Comparison of ENCODE assay signal across 13 cellular contexts in genomic region chr20:31842471-31843157, GRCh38. TPM values are rescaled to one million over a fixed set of nuclear protein-coding genes. Genes with fewer than 3 reads are reported as not detected.
DNase-seq lines count a peak whose midpoint lies in the region; ATAC-seq and TF ChIP-seq lines count a peak whose summit lies in the region.
"Had no signal": no experiment of that assay in that cellular context is flagged by ENCODE, and none has a peak within 500 bp of the region (broad histone marks: within the 10 kb centered on the region; RNA-seq: fewer than 3 reads in every experiment).

No MANE protein-coding gene starts in this region.

- H3K23ac ChIP-seq in trophoblast cell (ENCODE audit: low read length) = no peak overlapping the region

- no peak overlapping the region for H3K18ac ChIP-seq in trophoblast cell (ENCODE audit: low read length)

- intact Hi-C loops in adrenal gland (cut with DNase I) (no loop called here), left ventricle myocardium inferior (cut with micrococcal nuclease) (no loop called here), posterior cingulate gyrus (cut with DNase I) (no loop called here)

- H2BK120ac ChIP-seq in trophoblast cell (ENCODE audit: insufficient read depth, low read length, poor library complexity) = no peak overlapping the region

- H3K9me3 ChIP-seq in BLaER1 (no peaks in the 10 kb centered on the region), adrenal gland (replicated peaks in 1 of 3) (no peaks in the 10 kb centered on the region), left ventricle myocardium inferior (replicated peaks) (no peaks in the 10 kb centered on the region), trophoblast cell (ENCODE audit: insufficient read depth, low read depth, low read length) (no peaks in the 10 kb centered on the region)
- H3K9me3 ChIP-seq: esophagus squamous epithelium had no signal

- no peaks in the 10 kb centered on the region for H3K36me3 ChIP-seq in BLaER1
- H3K36me3 ChIP-seq in adrenal gland (replicated peaks in 1 of 2) = no peaks in the 10 kb centered on the region
- no peaks in the 10 kb centered on the region for H3K36me3 ChIP-seq in left ventricle myocardium inferior
- no peaks in the 10 kb centered on the region for H3K36me3 ChIP-seq in trophoblast cell (ENCODE audit: control insufficient read depth in 1 of 2, insufficient read depth in 2 of 2, low read length in 2 of 2)
- H3K36me3 ChIP-seq: esophagus squamous epithelium had no signal

- no peak overlapping the region for H2AK5ac ChIP-seq in trophoblast cell (ENCODE audit: low read length)

- H3K4ac ChIP-seq in trophoblast cell (ENCODE audit: low read depth, low read length) = no peak overlapping the region

- H3K27me3 ChIP-seq in BLaER1 = no peaks in the 10 kb centered on the region
- H3K27me3 ChIP-seq in adrenal gland = no peaks in the 10 kb centered on the region
- H3K27me3 ChIP-seq in left ventricle myocardium inferior (ENCODE audit: low read depth) = peaks cover 5% of the 10 kb centered on the region
- H3K27me3 ChIP-seq in trophoblast cell (ENCODE audit: insufficient read depth, low read length) = no peaks in the 10 kb centered on the region

- H3K4me3 ChIP-seq in BLaER1 = no peak overlapping the region; the same call in 1 of the 2 replicates
- no peak overlapping the region for H3K4me3 ChIP-seq in adrenal gland
- peak overlapping the region; percentile 64 for H3K4me3 ChIP-seq in left ventricle myocardium inferior
- no peak overlapping the region for H3K4me3 ChIP-seq in trophoblast cell (ENCODE audit: low read depth, low read length)

- H2AFZ ChIP-seq in trophoblast cell (ENCODE audit: insufficient read depth, low read length, poor library complexity) = no peak overlapping the region

- no peaks in the 10 kb centered on the region for H4K20me1 ChIP-seq in BLaER1

- H3K79me1 ChIP-seq in trophoblast cell (ENCODE audit: low read length) = no peaks in the 10 kb centered on the region

- no peak for TF ChIP-seq POLR2A in adrenal gland (IDR thresholded peaks at IDR 0.05)

- H3K79me2 ChIP-seq in trophoblast cell (ENCODE audit: control insufficient read depth, insufficient read depth, low read length, poor library complexity) = no peaks in the 10 kb centered on the region

- H4K91ac ChIP-seq in trophoblast cell (ENCODE audit: low read depth, low read length) = peak overlapping the region; percentile 17

- H3K4me2 ChIP-seq in BLaER1 (peak overlapping the region; percentile 85), trophoblast cell (ENCODE audit: low read length) (peak overlapping the region; percentile 17)

- no peak overlapping the region for H2BK5ac ChIP-seq in trophoblast cell (ENCODE audit: low read depth, low read length, poor library complexity)

- H3K4me1 ChIP-seq in BLaER1 (peaks cover 72% of the 10 kb centered on the region), adrenal gland (replicated peaks in 1 of 2) (peaks cover 0 to 7% of the 10 kb centered on the region in 2 donors), left ventricle myocardium inferior (peaks cover 52% of the 10 kb centered on the region), trophoblast cell (ENCODE audit: control insufficient read depth in 1 of 2, insufficient read depth in 2 of 2, low read length in 2 of 2) (peaks cover 14 to 29% of the 10 kb centered on the region in 2 experiments)

- no peak for ATAC-seq in HG03571 (IDR thresholded peaks at IDR 0.05; ENCODE audit: unreplicated experiment)
- ATAC-seq in HG03045 (IDR thresholded peaks at IDR 0.05; ENCODE audit: unreplicated experiment) = no peak
- ATAC-seq in HG02884 (IDR thresholded peaks at IDR 0.05; ENCODE audit: unreplicated experiment) = no peak
- ATAC-seq: activated T-cell treated with anti-CD3 and anti-CD28 coated beads, Interleukin-2, amount 50 U/mL, for 4 hours; stimulated activated naive CD8-positive, alpha-beta T cell treated with anti-CD3 and anti-CD28 coated beads, Interleukin-15, Interleukin-2, amounts not matched to agents 100 U/mL and 50 U/mL, for 24 hours had no signal

- H3K14ac ChIP-seq in trophoblast cell (ENCODE audit: low read length) = no peak overlapping the region

- no peak for TF ChIP-seq CTCF in adrenal gland (IDR thresholded peaks at IDR 0.05)
- no peak for TF ChIP-seq CTCF in left ventricle myocardium inferior (IDR thresholded peaks at IDR 0.05; ENCODE audit: borderline replicate concordance)

- DNase-seq in adrenal gland (peak in 3 of 7 donors; percentile 27 to 45 (median 39)), left ventricle myocardium inferior (peak; percentile 77), trophoblast cell (no peak), posterior cingulate gyrus (no peak)
- DNase-seq: activated T-cell treated with anti-CD3 and anti-CD28 coated beads, Interleukin-2, amount 50 U/mL, for 4 hours; esophagus squamous epithelium; stimulated activated naive CD8-positive, alpha-beta T cell treated with anti-CD3 and anti-CD28 coated beads, Interleukin-15, Interleukin-2, amounts not matched to agents 100 U/mL and 50 U/mL, for 24 hours had no signal

- H3K27ac ChIP-seq in BLaER1 (peak overlapping the region; percentile 56), adrenal gland (peak overlapping the region in 3 of 5 donors; percentile 13 to 89 (median 37)), left ventricle myocardium inferior (replicated peaks) (peak overlapping the region; percentile 87), trophoblast cell (ENCODE audit: low read depth, low read length) (no peak overlapping the region)

- no peak overlapping the region for H4K12ac ChIP-seq in trophoblast cell (ENCODE audit: low read depth, low read length)

- H2BK12ac ChIP-seq in trophoblast cell (ENCODE audit: low read length) = no peak overlapping the region

- no peak overlapping the region for H4K8ac ChIP-seq in trophoblast cell (ENCODE audit: low read depth, low read length)

- H3K9ac ChIP-seq in BLaER1 (peak overlapping the region; percentile 30), trophoblast cell (ENCODE audit: low read length) (no peak overlapping the region)

- WGBS in adrenal gland, 4 donors = 60 to 63% (median 62%) methylated on average over 5 to 12 of the region's 12 CpGs
- no CpG with 5 or more reads among the region's 12 CpGs for WGBS in trophoblast cell (ENCODE audit: extremely low coverage, insufficient coverage, insufficient read length)

RNA-seq across cellular contexts. Expression of gene FOXS1, which starts 2.8 kb away (rescaled TPM):
- 1 to 10 TPM in 6 of 8 donors, under 1 TPM in 2; 0.61 to 6.0 (median 1.9) TPM for total RNA-seq in adrenal gland
- polyA plus RNA-seq in adrenal gland = 1 to 10 TPM in 2 of 3 donors, under 1 TPM in 1; 0.22 to 4.1 (median 2.7) TPM
- total RNA-seq in left ventricle myocardium inferior = 1.6 TPM
- polyA plus RNA-seq in trophoblast cell (2013) = 0.57 and 0.71 TPM in 2 replicates
- total RNA-seq: activated T-cell treated with anti-CD3 and anti-CD28 coated beads, Interleukin-2, amount 50 U/mL, for 4 hours; progenitor cell of endocrine pancreas had no signal
- polyA plus RNA-seq: CD14-positive monocyte had no signal

RNA-seq across cellular contexts. Expression of gene MYLK2, which starts 23.5 kb away (rescaled TPM):
- total RNA-seq in adrenal gland (1 to 10 TPM in 1 of 8 donors, not detected in 7; 1.5 TPM), left ventricle myocardium inferior (0.25 TPM)
- polyA plus RNA-seq in adrenal gland = under 1 TPM in 1 of 3 donors, not detected in 2; 0.27 TPM
- polyA plus RNA-seq in trophoblast cell (2013) = 0.12 and 0.19 TPM in 2 replicates
- polyA plus RNA-seq: CD14-positive monocyte had no signal

RNA-seq across cellular contexts. Expression of gene DUSP15, which starts 27.7 kb away (rescaled TPM):
- total RNA-seq in adrenal gland = 10 to 100 TPM in 2 of 8 donors, 1 to 10 TPM in 6; 3.9 to 16.1 (median 6.1) TPM
- polyA plus RNA-seq in adrenal gland = 10 to 100 TPM in 2 of 3 donors, 1 to 10 TPM in 1; 2.4 to 17.6 (median 16.2) TPM
- 5.1 TPM for total RNA-seq in left ventricle myocardium inferior
- polyA plus RNA-seq in trophoblast cell (2013) = 0.24 and 0.41 TPM in 2 replicates
- total RNA-seq: activated T-cell treated with anti-CD3 and anti-CD28 coated beads, Interleukin-2, amount 50 U/mL, for 4 hours had no signal
- polyA plus RNA-seq: CD14-positive monocyte had no signal

RNA-seq across cellular contexts. Expression of gene TTLL9, which starts 27.8 kb away (rescaled TPM):
- total RNA-seq in adrenal gland = under 1 TPM in 3 of 8 donors, not detected in 5; 0.14 to 0.23 (median 0.16) TPM
- polyA plus RNA-seq in adrenal gland = under 1 TPM; 0.13 to 0.88 (median 0.40) TPM
- 0.05 TPM for total RNA-seq in left ventricle myocardium inferior
- polyA plus RNA-seq in trophoblast cell (2013) = 0.03 and 0.07 TPM in 2 replicates
- total RNA-seq: activated T-cell treated with anti-CD3 and anti-CD28 coated beads, Interleukin-2, amount 50 U/mL, for 4 hours had no signal
- polyA plus RNA-seq: CD14-positive monocyte had no signal
